3 cellular contexts compared by ENCODE assay signal in the genomic region with DNA sequence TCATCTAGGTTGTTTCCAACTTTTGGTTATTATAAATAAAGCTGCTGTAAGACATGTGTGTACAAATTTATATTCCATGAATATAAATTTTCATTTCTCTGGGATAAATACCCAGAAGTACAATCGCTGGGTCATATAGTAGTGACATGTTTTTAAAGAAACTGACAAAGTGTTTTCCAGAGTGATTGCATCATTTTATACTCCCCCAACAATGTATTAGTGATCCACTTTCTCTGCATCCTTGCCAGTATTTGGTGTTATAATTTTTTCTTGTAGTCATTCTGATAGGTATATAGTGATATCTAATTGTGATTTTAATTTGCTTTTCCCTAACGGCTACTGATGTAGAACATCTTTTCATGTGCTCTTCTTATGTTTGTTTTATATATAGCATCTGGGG.
TF ChIP-seq lines count a peak whose summit lies in the region.

No MANE protein-coding gene starts in this region.

TF ChIP-seq in HepG2, 621 proteins besides CTCF, POLR2A, EP300 and RAD21:
- no peak for TF ChIP-seq ZNF670 (CRISPR knock-in tag; IDR thresholded peaks at IDR 0.05; ENCODE audit: borderline replicate concordance)
- 0 out of 2 replicates have a peak, but pooled peaks have one; percentile 21 for TF ChIP-seq ATF7 (IDR thresholded peaks at IDR 0.05)
- TF ChIP-seq ATF7 (CRISPR knock-in tag; IDR thresholded peaks at IDR 0.05) = no peak

TF ChIP-seq in IMR-90, 13 proteins besides CTCF, POLR2A, EP300 and RAD21:
- TF ChIP-seq CEBPB (IDR thresholded peaks at IDR 0.05; ENCODE audit: low read depth, low read length) (peak; percentile 50), RCOR1 (IDR thresholded peaks at IDR 0.05; ENCODE audit: insufficient replicate concordance, low read length) (no peak)
TF ChIP-seq in IMR-90: peak in this region for 1.

TF ChIP-seq in K562, 482 proteins besides CTCF, POLR2A, EP300 and RAD21:
- TF ChIP-seq ZNF175 (CRISPR knock-in tag; IDR thresholded peaks at IDR 0.05; ENCODE audit: low read depth) = no peak
- no peak for TF ChIP-seq CEBPG (CRISPR knock-in tag; IDR thresholded peaks at IDR 0.05)
- TF ChIP-seq CEBPG (tag; conservative IDR thresholded peaks at IDR 0.05 in 1 of 2, IDR thresholded peaks at IDR 0.05 in 1 of 2) = peak; percentile 53 to 72
- peak; percentile 61 for TF ChIP-seq ATF3 (IDR thresholded peaks at IDR 0.05)
- no peak for TF ChIP-seq ATF3 (CRISPR knock-in tag; conservative IDR thresholded peaks at IDR 0.05)
- TF ChIP-seq SIRT6 (IDR thresholded peaks at IDR 0.05; ENCODE audit: low read depth, low read length) = no peak
- TF ChIP-seq ZSCAN32 (CRISPR knock-in tag; IDR thresholded peaks at IDR 0.05) = peak; percentile 41; the same call in 1 of the 2 replicates
